In genomic region chr7:34371922-34372321, GRCh38 we compare ENCODE assay signal across 18 cellular contexts.
DNase-seq lines count a peak whose midpoint lies in the region; ATAC-seq, FAIRE-seq and TF ChIP-seq lines count a peak whose summit lies in the region.
"Had no signal": no experiment of that assay in that cellular context is flagged by ENCODE, and none has a peak within 500 bp of the region (broad histone marks: within the 10 kb centered on the region; RNA-seq: fewer than 3 reads in every experiment).

No MANE protein-coding gene starts in this region.

- H2BK15ac ChIP-seq in IMR-90 (ENCODE audit: low read depth, low read length), result no peak overlapping the region

- H3K14ac ChIP-seq in IMR-90 (replicated peaks; ENCODE audit: low read depth, low read length), result no peak overlapping the region

- H3K18ac ChIP-seq in IMR-90 (ENCODE audit: low read depth, low read length), result no peak overlapping the region

- TF ChIP-seq RAD21 in SK-N-SH (IDR thresholded peaks at IDR 0.05; ENCODE audit: low read length) (no peak), IMR-90 (IDR thresholded peaks at IDR 0.05; ENCODE audit: low read length) (no peak)

- H3K27me3 ChIP-seq in SK-N-SH (ENCODE audit: insufficient read depth) (no peaks in the 10 kb centered on the region), IMR-90 (ENCODE audit: control insufficient read depth, insufficient read depth, low read length) (no peaks in the 10 kb centered on the region)
- H3K27me3 ChIP-seq: BLaER1 treated with 17β-estradiol and CSF1 and Interleukin-3, amounts not matched to agents 10 nM and 100 nM had no signal

- H3K9me3 ChIP-seq in SK-N-SH (no peaks in the 10 kb centered on the region), IMR-90 (ENCODE audit: control insufficient read depth, insufficient read depth, low read length) (no peaks in the 10 kb centered on the region)
- H3K9me3 ChIP-seq: BLaER1 treated with 17β-estradiol and CSF1 and Interleukin-3, amounts not matched to agents 10 nM and 100 nM; HAP-1 had no signal

- no peak for TF ChIP-seq CTCF in SK-N-SH (IDR thresholded peaks at IDR 0.05)
- no peak for TF ChIP-seq CTCF in IMR-90 (conservative IDR thresholded peaks at IDR 0.05; ENCODE audit: low read depth, low read length)
- no peak for TF ChIP-seq CTCF in RWPE1 (conservative IDR thresholded peaks at IDR 0.05; ENCODE audit: low read depth)

- no peak overlapping the region for H4K8ac ChIP-seq in IMR-90 (ENCODE audit: low read depth in 2 of 2, low read length in 2 of 2)

- H3K4me2 ChIP-seq in SK-N-SH (no peak overlapping the region), IMR-90 (ENCODE audit: low read depth, low read length) (no peak overlapping the region)
- H3K4me2 ChIP-seq: BLaER1 treated with 17β-estradiol and CSF1 and Interleukin-3, amounts not matched to agents 10 nM and 100 nM had no signal

- no peaks in the 10 kb centered on the region for H3K79me1 ChIP-seq in IMR-90 (ENCODE audit: low read depth in 1 of 2, low read length in 2 of 2)

- no TSS peak for BruUV-seq in IMR-90 (replicated peaks; lab: Mats Ljungman, UMichigan)

- H2AK9ac ChIP-seq in IMR-90 (replicated peaks; ENCODE audit: low read depth, low read length, poor library complexity), result no peak overlapping the region

- no peak overlapping the region for H2BK20ac ChIP-seq in IMR-90 (ENCODE audit: low read depth, low read length)

- WGBS in SK-N-SH (ENCODE audit: low lambda C conversion rate), result 19% methylated on average over 4 of the region's 4 CpGs
- WGBS in IMR-90 (ENCODE audit: extremely low coverage in 2 of 2, insufficient read length in 1 of 2), 2 experiments, result no CpG with 5 or more reads among the region's 4 CpGs

- H3K79me2 ChIP-seq in SK-N-SH (ENCODE audit: insufficient read depth), result no peaks in the 10 kb centered on the region

- H3K36me3 ChIP-seq in SK-N-SH (replicated peaks in 1 of 2; ENCODE audit: control insufficient read depth in 1 of 2, insufficient read depth in 2 of 2, low read length in 1 of 2) (no peaks in the 10 kb centered on the region), IMR-90 (ENCODE audit: control insufficient read depth, insufficient read depth, low read length) (no peaks in the 10 kb centered on the region)
- H3K36me3 ChIP-seq: BLaER1 treated with 17β-estradiol and CSF1 and Interleukin-3, amounts not matched to agents 10 nM and 100 nM; HAP-1 had no signal

- H3K9ac ChIP-seq in SK-N-SH (no peak overlapping the region), IMR-90 (ENCODE audit: low read depth, low read length) (no peak overlapping the region)
- H3K9ac ChIP-seq: BLaER1 treated with 17β-estradiol and CSF1 and Interleukin-3, amounts not matched to agents 10 nM and 100 nM; GM23248 had no signal

- no peak overlapping the region for H4K91ac ChIP-seq in IMR-90 (ENCODE audit: insufficient read depth, low read depth, low read length)

- H4K20me1 ChIP-seq in SK-N-SH (ENCODE audit: insufficient read depth) (no peaks in the 10 kb centered on the region), IMR-90 (ENCODE audit: insufficient read depth, low read length) (no peaks in the 10 kb centered on the region)
- H4K20me1 ChIP-seq: BLaER1 treated with 17β-estradiol and CSF1 and Interleukin-3, amounts not matched to agents 10 nM and 100 nM had no signal

- no peak overlapping the region for H4K5ac ChIP-seq in IMR-90 (ENCODE audit: low read depth, low read length)

- H3K4me1 ChIP-seq in SK-N-SH (ENCODE audit: control insufficient read depth in 1 of 2, insufficient read depth in 2 of 2, low read depth in 1 of 2, low read length in 1 of 2), result no peaks in the 10 kb centered on the region; a peak in 1 of 4 replicates
- H3K4me1 ChIP-seq in IMR-90 (ENCODE audit: control insufficient read depth, insufficient read depth, low read length), result no peaks in the 10 kb centered on the region
- H3K4me1 ChIP-seq: BLaER1 treated with 17β-estradiol and CSF1 and Interleukin-3, amounts not matched to agents 10 nM and 100 nM; HAP-1 had no signal

- H3K4me3 ChIP-seq in SK-N-SH (ENCODE audit: low read depth in 2 of 2, low read length in 1 of 2) (no peak overlapping the region), IMR-90 (ENCODE audit: insufficient read depth, low read depth, low read length) (no peak overlapping the region)
- H3K4me3 ChIP-seq: BLaER1 treated with 17β-estradiol and CSF1 and Interleukin-3, amounts not matched to agents 10 nM and 100 nM; GM23248; HAP-1 had no signal

- H3K9me1 ChIP-seq in IMR-90 (ENCODE audit: insufficient read depth, low read length), result no peaks in the 10 kb centered on the region

- CTCF ChIA-PET in SK-N-SH (lab: Yijun Ruan, JAX) (no interaction called here), IMR-90 (lab: Yijun Ruan, JAX) (interaction anchor here (1.5 kb wide), 1 partner anchor 51 kb away, joined by 3 read pairs; no protein-coding TSS in a partner anchor), RWPE1 (lab: Yijun Ruan, JAX) (no interaction called here)

- H3K27ac ChIP-seq in SK-N-SH (ENCODE audit: low read depth in 2 of 2, low read length in 1 of 2) (no peak overlapping the region), IMR-90 (ENCODE audit: insufficient read depth, low read length) (no peak overlapping the region), RWPE1 (no peak overlapping the region)
- H3K27ac ChIP-seq: 22Rv1; BLaER1 treated with 17β-estradiol and CSF1 and Interleukin-3, amounts not matched to agents 10 nM and 100 nM; GM23248 had no signal

- no peak overlapping the region for H3K4ac ChIP-seq in IMR-90 (ENCODE audit: low read depth, low read length)

- H2AFZ ChIP-seq in SK-N-SH (ENCODE audit: low read depth) (no peak overlapping the region), IMR-90 (replicated peaks; ENCODE audit: low read length, poor library complexity) (no peak overlapping the region)
- H2AFZ ChIP-seq: GM23248 had no signal

- intact Hi-C loops in IMR-90 (cut with micrococcal nuclease), result no loop called here

- ATAC-seq in SK-N-SH treated with all-trans-retinoic acid at 6 μM for 48 hours (no peak), IMR-90 (ENCODE audit: low read depth) (no peak), HG02642 (IDR thresholded peaks at IDR 0.05; ENCODE audit: poor library complexity, unreplicated experiment) (no peak)
- ATAC-seq: CD8-positive, alpha-beta T cell had no signal

- dilution Hi-C loops in IMR-90 (cut with HindIII; ENCODE audit: low sequenced_read_pairs, unreplicated experiment), result no loop called here

- H3K23ac ChIP-seq in IMR-90 (ENCODE audit: low read depth, low read length), result no peak overlapping the region

- in situ Hi-C loops in IMR-90 (cut with MboI; ENCODE audit: low sequenced_read_pairs), result no loop called here

- H3K9me2 ChIP-seq in SK-N-SH, result no peaks in the 10 kb centered on the region

- H3F3A ChIP-seq in SK-N-SH (replicated peaks; ENCODE audit: insufficient read depth), result no peaks in the 10 kb centered on the region

- no peak overlapping the region for H2BK5ac ChIP-seq in IMR-90 (ENCODE audit: low read depth, low read length, poor library complexity, severe bottlenecking)

- peak; percentile 8 for FAIRE-seq in endometrium (lab: Jason Lieb, UNC)
- FAIRE-seq: GM12891, GM19239 had no signal

- no peak overlapping the region for H3K56ac ChIP-seq in IMR-90 (ENCODE audit: extremely low read depth, insufficient read depth, low read length)

- DNase-seq in SK-N-SH (no peak), IMR-90 (no peak), NCI-H1092 (lab: John Stamatoyannopoulos, UW) (no peak), RWPE1 (ENCODE audit: low spot score) (no peak)
- DNase-seq: Calu3; CD8-positive, alpha-beta T cell; DMS79 treated with DMSO at 0.1 percent for 48 hours; EL; GM23248; KBM-7 had no signal

- no peak for TF ChIP-seq POLR2A in IMR-90 (IDR thresholded peaks at IDR 0.05; ENCODE audit: low read depth, low read length)

- H2BK120ac ChIP-seq in IMR-90 (ENCODE audit: low read depth, low read length), result no peak overlapping the region

- POLR2A ChIA-PET in SK-N-SH (lab: Yijun Ruan, JAX) (no interaction called here), IMR-90 (lab: Charles Lee; ENCODE audit: unreplicated experiment) (no interaction called here), RWPE1 (lab: Yijun Ruan, JAX; ENCODE audit: low non-redundant PET) (no interaction called here)

- no peak for TF ChIP-seq EP300 in SK-N-SH (IDR thresholded peaks at IDR 0.05; ENCODE audit: borderline replicate concordance in 1 of 2, low read depth in 1 of 2, low read length in 1 of 2)

- no peak overlapping the region for H2AK5ac ChIP-seq in IMR-90 (ENCODE audit: low read depth, low read length)

TF ChIP-seq in SK-N-SH, 30 proteins besides CTCF, POLR2A, EP300 and RAD21:
- TF ChIP-seq USF2 (IDR thresholded peaks at IDR 0.05; ENCODE audit: borderline replicate concordance, low read depth, low read length), result no peak
- TF ChIP-seq TCF12 (IDR thresholded peaks at IDR 0.05), result 0 out of 2 replicates have a peak, but pooled peaks have one; percentile 6

TF ChIP-seq in SK-N-SH treated with all-trans-retinoic acid at 6 μM for 48 hours, 23 proteins besides CTCF, POLR2A, EP300 and RAD21:
- TF ChIP-seq SNAI2 (CRISPR knock-in tag; IDR thresholded peaks at IDR 0.05), result no peak
- TF ChIP-seq ZNF70 (CRISPR knock-in tag; IDR thresholded peaks at IDR 0.05), result no peak
- no peak for TF ChIP-seq PPARA (CRISPR knock-in tag; IDR thresholded peaks at IDR 0.05; ENCODE audit: borderline replicate concordance)
- no peak for TF ChIP-seq ZC3H10 (CRISPR knock-in tag; IDR thresholded peaks at IDR 0.05)

TF ChIP-seq in IMR-90, 13 proteins besides CTCF, POLR2A, EP300 and RAD21:
- TF ChIP-seq MAFK (IDR thresholded peaks at IDR 0.05; ENCODE audit: low read depth, low read length) (peak; percentile 79), FOS (IDR thresholded peaks at IDR 0.05; ENCODE audit: low read depth, low read length) (no peak)
TF ChIP-seq in IMR-90: peak in this region for 1.
